In the genomic region with DNA sequence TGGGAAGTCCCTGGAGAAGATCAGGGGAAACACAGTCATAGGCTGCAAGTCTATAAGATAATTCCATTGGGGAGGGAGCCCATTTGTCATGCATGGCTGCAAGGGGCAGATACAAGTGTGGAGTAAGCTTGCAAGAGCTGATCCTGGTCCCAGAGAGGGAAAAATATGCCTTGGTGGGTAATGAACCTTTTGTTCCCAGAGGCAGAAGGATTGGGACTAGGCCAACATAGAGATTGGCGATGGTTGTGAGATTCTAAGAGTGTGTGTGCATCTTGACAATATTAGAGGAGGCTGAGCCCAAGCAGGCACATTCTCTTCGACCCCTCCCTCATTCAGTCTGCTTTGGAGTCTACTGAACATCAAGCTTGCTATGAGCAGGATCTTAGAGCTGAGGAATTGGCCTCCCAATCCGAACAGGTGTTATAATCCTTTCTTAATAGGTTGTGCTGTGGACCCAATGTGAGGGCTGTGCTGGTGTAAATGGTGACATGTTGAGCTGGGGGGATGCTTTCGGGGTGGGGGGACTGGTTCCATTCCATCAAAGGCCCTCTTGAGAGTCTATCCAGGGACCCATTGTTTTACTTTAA, we compare ENCODE assay signal across 18 cellular contexts. TPM values are rescaled to one million over a fixed set of nuclear protein-coding genes. Genes with fewer than 3 reads are reported as not detected.
DNase-seq lines count a peak whose midpoint lies in the region; ATAC-seq and TF ChIP-seq lines count a peak whose summit lies in the region.
"Had no signal": no experiment of that assay in that cellular context is flagged by ENCODE, and none has a peak within 500 bp of the region (broad histone marks: within the 10 kb centered on the region; RNA-seq: fewer than 3 reads in every experiment).

No MANE protein-coding gene starts in this region.

- H3K27me3 ChIP-seq in GM23338 (ENCODE audit: insufficient read depth) (no peaks in the 10 kb centered on the region), neutrophil (no peaks in the 10 kb centered on the region), left ventricle myocardium inferior (ENCODE audit: low read depth) (no peaks in the 10 kb centered on the region), thyroid gland (no peaks in the 10 kb centered on the region)
- H3K27me3 ChIP-seq: hepatocyte had no signal

- H3K36me3 ChIP-seq in GM23338 (ENCODE audit: insufficient read depth) (no peaks in the 10 kb centered on the region), neutrophil (peaks cover 10% of the 10 kb centered on the region), left ventricle myocardium inferior (peaks cover 4% of the 10 kb centered on the region), thyroid gland (no peaks in the 10 kb centered on the region)

- no peak overlapping the region for H3K27ac ChIP-seq in GM23338 (ENCODE audit: low read depth)
- H3K27ac ChIP-seq in neutrophil: peak overlapping the region; percentile 97
- H3K27ac ChIP-seq in left ventricle myocardium inferior (replicated peaks): no peak overlapping the region
- no peak overlapping the region for H3K27ac ChIP-seq in thyroid gland
- H3K27ac ChIP-seq: hepatocyte had no signal

- H3K36me3 Mint-ChIP-seq in activated CD8-positive, alpha-beta memory T cell treated with anti-CD3 and anti-CD28 coated beads, Interleukin-2, amount 10 ng/mL, durations not matched to agents 7 days and 5 days: peaks cover 21% of the 10 kb centered on the region
- peaks cover 12% of the 10 kb centered on the region for H3K36me3 Mint-ChIP-seq in GM23338 (ENCODE audit: low read depth)
- H3K36me3 Mint-ChIP-seq in activated naive CD8-positive, alpha-beta T cell treated with anti-CD3 and anti-CD28 coated beads for 36 hours: peaks cover 16% of the 10 kb centered on the region

- ATAC-seq in activated CD8-positive, alpha-beta memory T cell treated with anti-CD3 and anti-CD28 coated beads, Interleukin-2, amount 10 ng/mL, durations not matched to agents 7 days and 5 days: no peak
- ATAC-seq in GM23338: no peak
- ATAC-seq: mucosa of descending colon; stimulated activated naive CD8-positive, alpha-beta T cell treated with anti-CD3 and anti-CD28 coated beads, Interleukin-15, Interleukin-2, amounts not matched to agents 100 U/mL and 50 U/mL, for 24 hours had no signal

- H3K27ac Mint-ChIP-seq in activated CD8-positive, alpha-beta memory T cell treated with anti-CD3 and anti-CD28 coated beads, Interleukin-2, amount 10 ng/mL, durations not matched to agents 7 days and 5 days: peak overlapping the region; percentile 97
- H3K27ac Mint-ChIP-seq in GM23338: peak overlapping the region; percentile 14; the same call in 1 of the 2 replicates
- peak overlapping the region; percentile 95 for H3K27ac Mint-ChIP-seq in activated naive CD8-positive, alpha-beta T cell treated with anti-CD3 and anti-CD28 coated beads for 36 hours

- H3K4me3 ChIP-seq in GM23338 (no peak overlapping the region), neutrophil (ENCODE audit: low read depth in 1 of 2, low read length in 1 of 2) (no peak overlapping the region), left ventricle myocardium inferior (no peak overlapping the region), thyroid gland (replicated peaks in 1 of 3) (no peak overlapping the region)
- H3K4me3 ChIP-seq: hepatocyte, mucosa of descending colon, smooth muscle cell had no signal

- peaks cover 17% of the 10 kb centered on the region; the same call in 1 of the 2 replicates for H3K79me2 ChIP-seq in GM23338 (replicated peaks; ENCODE audit: insufficient read depth)

- H3K4me3 Mint-ChIP-seq in activated CD8-positive, alpha-beta memory T cell treated with anti-CD3 and anti-CD28 coated beads, Interleukin-2, amount 10 ng/mL, durations not matched to agents 7 days and 5 days: peak overlapping the region; percentile 93
- H3K4me3 Mint-ChIP-seq in GM23338: no peak overlapping the region
- H3K4me3 Mint-ChIP-seq in activated naive CD8-positive, alpha-beta T cell treated with anti-CD3 and anti-CD28 coated beads for 36 hours: peak overlapping the region; percentile 54

- no peaks in the 10 kb centered on the region for H3K9me3 Mint-ChIP-seq in activated CD8-positive, alpha-beta memory T cell treated with anti-CD3 and anti-CD28 coated beads, Interleukin-2, amount 10 ng/mL, durations not matched to agents 7 days and 5 days (ENCODE audit: low read depth)
- H3K9me3 Mint-ChIP-seq in GM23338: no peaks in the 10 kb centered on the region; the same call in 2 of the 3 replicates
- H3K9me3 Mint-ChIP-seq in activated naive CD8-positive, alpha-beta T cell treated with anti-CD3 and anti-CD28 coated beads for 36 hours: no peaks in the 10 kb centered on the region

- H3K27me3 Mint-ChIP-seq in activated CD8-positive, alpha-beta memory T cell treated with anti-CD3 and anti-CD28 coated beads, Interleukin-2, amount 10 ng/mL, durations not matched to agents 7 days and 5 days: no peaks in the 10 kb centered on the region
- H3K27me3 Mint-ChIP-seq in GM23338 (ENCODE audit: insufficient read depth, low read depth, poor library complexity): peaks cover 19% of the 10 kb centered on the region
- no peaks in the 10 kb centered on the region for H3K27me3 Mint-ChIP-seq in activated naive CD8-positive, alpha-beta T cell treated with anti-CD3 and anti-CD28 coated beads for 36 hours

- TF ChIP-seq CTCF in GM23338 (conservative IDR thresholded peaks at IDR 0.05; ENCODE audit: low read depth in 2 of 2) (no peak), neutrophil (IDR thresholded peaks at IDR 0.05) (no peak), left ventricle myocardium inferior (IDR thresholded peaks at IDR 0.05; ENCODE audit: borderline replicate concordance) (no peak), thyroid gland (IDR thresholded peaks at IDR 0.05) (no peak)

- 0 out of 2 replicates have a peak, but pooled peaks cover 2% of the 10 kb centered on the region for H4K20me1 ChIP-seq in GM23338 (replicated peaks; ENCODE audit: insufficient read depth)

- peaks cover 57% of the 10 kb centered on the region for H3F3A ChIP-seq in GM23338 (replicated peaks; ENCODE audit: low read depth)

- intact Hi-C loops in left ventricle myocardium inferior (cut with micrococcal nuclease): no loop called here
- intact Hi-C loops in thyroid gland (cut with DNase I): loop anchor here (10.0 kb wide), 1 partner anchor 1129 kb away; the partner anchor contains the start of gene MN1
- intact Hi-C loops in posterior vena cava (cut with DNase I): loop anchor here in 1 of 2 donors (10.0 kb wide), 1 partner anchor 1109 kb away; no protein-coding TSS in a partner anchor

- H3K4me1 ChIP-seq in GM23338 (ENCODE audit: insufficient read depth) (peaks cover 40% of the 10 kb centered on the region), neutrophil (ENCODE audit: control insufficient read depth in 1 of 2, insufficient read depth in 1 of 2, low read depth in 1 of 2, low read length in 1 of 2) (peaks cover 63% of the 10 kb centered on the region in 2 experiments), left ventricle myocardium inferior (peaks cover 48% of the 10 kb centered on the region), thyroid gland (peaks cover 19 to 32% of the 10 kb centered on the region in 2 donors)

- no peak overlapping the region for H3K4me2 ChIP-seq in GM23338
- H3K4me2 ChIP-seq: hepatocyte, smooth muscle cell had no signal

- CTCF ChIA-PET in activated CD8-positive, alpha-beta memory T cell treated with anti-CD3 and anti-CD28 coated beads, Interleukin-2, amount 10 ng/mL, durations not matched to agents 7 days and 5 days (lab: Charles Lee): interaction anchor here (0.8 to 1.1 kb wide), 2 partner anchors 25 to 215 kb away, joined by 3 to 4 read pairs; no protein-coding TSS in a partner anchor

- no peak overlapping the region for H2AFZ ChIP-seq in GM23338
- H2AFZ ChIP-seq: hepatocyte had no signal

- H3K9me2 ChIP-seq in GM23338 (ENCODE audit: insufficient read depth): no peaks in the 10 kb centered on the region; the same call in 1 of the 2 replicates

- H3K4me1 Mint-ChIP-seq in activated CD8-positive, alpha-beta memory T cell treated with anti-CD3 and anti-CD28 coated beads, Interleukin-2, amount 10 ng/mL, durations not matched to agents 7 days and 5 days: peaks cover 64% of the 10 kb centered on the region
- peaks cover 55% of the 10 kb centered on the region for H3K4me1 Mint-ChIP-seq in GM23338
- H3K4me1 Mint-ChIP-seq in activated naive CD8-positive, alpha-beta T cell treated with anti-CD3 and anti-CD28 coated beads for 36 hours: peaks cover 58% of the 10 kb centered on the region

- WGBS in thyroid gland, 2 donors: 82 to 86% methylated on average over 4 of the region's 4 CpGs

- H3K9me3 ChIP-seq in neutrophil (no peaks in the 10 kb centered on the region), left ventricle myocardium inferior (replicated peaks) (no peaks in the 10 kb centered on the region), thyroid gland (no peaks in the 10 kb centered on the region)
- H3K9me3 ChIP-seq: mucosa of descending colon had no signal

- TF ChIP-seq POLR2A in thyroid gland (IDR thresholded peaks at IDR 0.05): no peak

- no peak for DNase-seq in activated CD8-positive, alpha-beta memory T cell treated with anti-CD3 and anti-CD28 coated beads, Interleukin-2, amount 10 ng/mL, durations not matched to agents 7 days and 5 days
- DNase-seq in activated CD8-positive, alpha-beta memory T cell treated with anti-CD3 and anti-CD28 coated beads, Interleukin-2, amount 50 U/mL, for 4 hours: no peak
- DNase-seq in GM23338 (ENCODE audit: low spot score): no peak
- DNase-seq in activated naive CD8-positive, alpha-beta T cell treated with anti-CD3 and anti-CD28 coated beads for 36 hours: no peak
- DNase-seq in left ventricle myocardium inferior: no peak
- no peak for DNase-seq in thyroid gland
- DNase-seq in posterior vena cava (ENCODE audit: low spot score): no peak
- DNase-seq: activated gamma-delta T cell treated with Interleukin-2 at 50 U/mL for 16 hours; HCEC 1CT; mucosa of descending colon; NCI-H2171; NK-92 treated with Interleukin-12 subunit alpha and Interleukin-12 subunit beta, amount 100 ng/mL, for 24 hours; stimulated activated naive CD8-positive, alpha-beta T cell treated with anti-CD3 and anti-CD28 coated beads, Interleukin-15, Interleukin-2, amounts not matched to agents 100 U/mL and 50 U/mL, for 24 hours had no signal

RNA-seq across cellular contexts. Expression of gene MIAT, which starts 18.4 kb away (rescaled TPM):
- 100 to 1,000 TPM in 1 of 2 experiments, 10 to 100 TPM in 1; 66.5 to 125 TPM for total RNA-seq in activated CD8-positive, alpha-beta memory T cell treated with anti-CD3 and anti-CD28 coated beads, Interleukin-2, amount 10 ng/mL, durations not matched to agents 7 days and 5 days
- total RNA-seq in GM23338 (2014; rRNA removed; shearing (Covaris generic)): 51.4 and 63.6 TPM in 2 replicates
- 8.2 and 10.0 TPM in 2 replicates for polyA plus RNA-seq in GM23338 (2016; fragmentation: Nextera tagmentation; extraction: Ambion mirVana)
- 1 to 10 TPM; 5.1 to 5.9 TPM for total RNA-seq in activated naive CD8-positive, alpha-beta T cell treated with anti-CD3 and anti-CD28 coated beads for 36 hours
- total RNA-seq in left ventricle myocardium inferior: 0.66 TPM
- total RNA-seq in thyroid gland: 1 to 10 TPM in 3 of 4 donors, under 1 TPM in 1; 0.67 to 2.6 (median 1.2) TPM
- 1 to 10 TPM; 1.4 to 1.6 TPM for total RNA-seq in posterior vena cava

RNA-seq across cellular contexts. Expression of gene CRYBA4, which starts 54.0 kb away (rescaled TPM):
- under 1 TPM in 1 of 2 experiments, not detected in 1; 0.38 TPM for total RNA-seq in activated CD8-positive, alpha-beta memory T cell treated with anti-CD3 and anti-CD28 coated beads, Interleukin-2, amount 10 ng/mL, durations not matched to agents 7 days and 5 days
- 1.7 TPM in 1 of 2 replicates, not detected in the other for total RNA-seq in GM23338 (2014; rRNA removed; shearing (Covaris generic))
- 1.2 and 1.5 TPM in 2 replicates for polyA plus RNA-seq in GM23338 (2016; fragmentation: Nextera tagmentation; extraction: Ambion mirVana)
- not detected for total RNA-seq in activated naive CD8-positive, alpha-beta T cell treated with anti-CD3 and anti-CD28 coated beads for 36 hours
- not detected for total RNA-seq in left ventricle myocardium inferior
- not detected for total RNA-seq in thyroid gland
- total RNA-seq in posterior vena cava: not detected
- total RNA-seq: hepatocyte, mucosa of descending colon, urinary bladder had no signal
- polyA plus RNA-seq: hepatocyte, urinary bladder had no signal

RNA-seq across cellular contexts. Expression of gene CRYBB1, which starts 58.0 kb away (rescaled TPM):
- under 1 TPM in 1 of 2 experiments, not detected in 1; 0.38 TPM for total RNA-seq in activated CD8-positive, alpha-beta memory T cell treated with anti-CD3 and anti-CD28 coated beads, Interleukin-2, amount 10 ng/mL, durations not matched to agents 7 days and 5 days
- total RNA-seq in GM23338 (2014; rRNA removed; shearing (Covaris generic)): 1.6 and 2.4 TPM in 2 replicates
- 3.0 and 3.7 TPM in 2 replicates for polyA plus RNA-seq in GM23338 (2016; fragmentation: Nextera tagmentation; extraction: Ambion mirVana)
- total RNA-seq in activated naive CD8-positive, alpha-beta T cell treated with anti-CD3 and anti-CD28 coated beads for 36 hours: not detected
- total RNA-seq in left ventricle myocardium inferior (0.66 TPM), thyroid gland (1 to 10 TPM in 1 of 4 donors, not detected in 3; 1.0 TPM), posterior vena cava (1 to 10 TPM; 1.7 to 2.5 TPM)
- total RNA-seq: hepatocyte; smooth muscle cell; T-helper 1 cell treated with Interleukin-12 subunit alpha and Interleukin-12 subunit beta and Interleukin-4 antibody, amounts not matched to agents 30 ng/mL and 1 ng/mL, for 36 hours had no signal
- polyA plus RNA-seq: hepatocyte, smooth muscle cell had no signal

Comparison
In these comparisons a context has a peak if more than half of its experiments do, and no peak if none do; other contexts are left out.
1. H3K27ac Mint-ChIP-seq: peak in every context shown above with its lines; median percentile 97 in activated CD8-positive, alpha-beta memory T cell treated with anti-CD3 and anti-CD28 coated beads, Interleukin-2, amount 10 ng/mL, durations not matched to agents 7 days and 5 days; 95 in activated naive CD8-positive, alpha-beta T cell treated with anti-CD3 and anti-CD28 coated beads for 36 hours; 14 in GM23338.